In genomic region chr4:111937368-111937767, GRCh38 we compare ENCODE assay signal across 1 cellular context.
TF ChIP-seq lines count a peak whose summit lies in the region.

No MANE protein-coding gene starts in this region.

TF ChIP-seq in WTC11, 78 proteins besides CTCF, POLR2A, EP300 and RAD21 (continued from another document):
- no peak for TF ChIP-seq ZNF425 (CRISPR knock-in tag; conservative IDR thresholded peaks at IDR 0.05)
- TF ChIP-seq ARID4B (CRISPR knock-in tag; IDR thresholded peaks at IDR 0.05; ENCODE audit: borderline replicate concordance): no peak
TF ChIP-seq in WTC11: peak in this region for 0.
